In genomic region chr1:84709175-84709574, GRCh38 we compare ENCODE assay signal across 39 cellular contexts.
"Had no signal": no experiment of that assay in that cellular context is flagged by ENCODE, and none has a peak within 500 bp of the region (broad histone marks: within the 10 kb centered on the region; RNA-seq: fewer than 3 reads in every experiment).

No MANE protein-coding gene starts in this region.

- H3K9me3 ChIP-seq: adrenal gland, body of pancreas, breast epithelium had no signal

- ATAC-seq: activated CD8-positive, alpha-beta T cell treated with anti-CD3 and anti-CD28 coated beads for 36 hours; activated naive CD4-positive, alpha-beta T cell treated with anti-CD3 and anti-CD28 coated beads, Interleukin-2, amount 50 U/mL, for 72 hours; activated T-cell treated with anti-CD3 and anti-CD28 coated beads, Interleukin-2, amount 50 U/mL, for 4 hours; activated T-cell treated with anti-CD3 and anti-CD28 coated beads, Interleukin-2, amount 50 U/mL, for 72 hours; activated T-helper 17 cell treated with anti-CD3 and anti-CD28 coated beads, Interleukin-2, amount 50 U/mL, for 72 hours; body of pancreas; T-cell had no signal

- H3K9me3 Mint-ChIP-seq: activated B cell treated with CpG ODN at 0.5 μM for 24 hours; activated CD4-positive, alpha-beta memory T cell treated with anti-CD3 and anti-CD28 coated beads for 36 hours; activated CD4-positive, alpha-beta T cell treated with anti-CD3 and anti-CD28 coated beads, Interleukin-2, amount 10 ng/mL, durations not matched to agents 24 days and 14 days; activated CD8-positive, alpha-beta T cell treated with anti-CD3 and anti-CD28 coated beads for 36 hours; activated naive CD4-positive, alpha-beta T cell treated with anti-CD3 and anti-CD28 coated beads for 36 hours; activated naive CD8-positive, alpha-beta T cell treated with anti-CD3 and anti-CD28 coated beads for 36 hours; activated T-cell treated with anti-CD3 and anti-CD28 coated beads, Interleukin-2, amount 50 U/mL, for 4 hours; activated T-cell treated with anti-CD3 and anti-CD28 coated beads, Interleukin-2, amount 50 U/mL, for 72 hours; activated T-helper 1 cell treated with anti-CD3 and anti-CD28 coated beads, Interleukin-12 subunit alpha, Interleukin-12 subunit beta, Interleukin-2, Interleukin-4 antibody, amounts not matched to agents 30 ng/mL and 10 ng/mL and 1 ng/mL, durations not matched to agents 14 hours and 24 hours and 36 hours; activated T-helper 17 cell treated with anti-CD3 and anti-CD28 coated beads, Interleukin-2, amount 50 U/mL, for 72 hours; central memory CD8-positive, alpha-beta T cell; T-cell had no signal

- H3K36me3 Mint-ChIP-seq: activated CD4-positive, alpha-beta memory T cell treated with anti-CD3 and anti-CD28 coated beads for 36 hours; activated naive CD4-positive, alpha-beta T cell treated with anti-CD3 and anti-CD28 coated beads, Interleukin-2, amount 50 U/mL, for 72 hours; activated naive CD8-positive, alpha-beta T cell treated with anti-CD3 and anti-CD28 coated beads for 36 hours; T-cell had no signal

- H3K4me1 ChIP-seq: adrenal gland, body of pancreas, breast epithelium had no signal

- FAIRE-seq: astrocyte, TTC549 had no signal

- H3K4me3 ChIP-seq: adrenal gland, body of pancreas, breast epithelium, cardiac muscle cell had no signal

- H3K27me3 Mint-ChIP-seq: activated CD8-positive, alpha-beta T cell treated with anti-CD3 and anti-CD28 coated beads for 36 hours; activated naive CD8-positive, alpha-beta T cell treated with anti-CD3 and anti-CD28 coated beads for 36 hours; activated T-helper 17 cell treated with anti-CD3 and anti-CD28 coated beads, Interleukin-2, amount 50 U/mL, for 72 hours; central memory CD8-positive, alpha-beta T cell had no signal

- H3K4me3 Mint-ChIP-seq: activated B cell treated with CpG ODN at 0.5 μM for 24 hours; activated CD4-positive, alpha-beta memory T cell treated with anti-CD3 and anti-CD28 coated beads for 36 hours; activated CD4-positive, alpha-beta T cell treated with anti-CD3 and anti-CD28 coated beads, Interleukin-2, amount 10 ng/mL, durations not matched to agents 24 days and 14 days; activated CD8-positive, alpha-beta T cell treated with anti-CD3 and anti-CD28 coated beads for 36 hours; activated naive CD4-positive, alpha-beta T cell treated with anti-CD3 and anti-CD28 coated beads for 36 hours; activated naive CD8-positive, alpha-beta T cell treated with anti-CD3 and anti-CD28 coated beads for 36 hours; activated T-cell treated with anti-CD3 and anti-CD28 coated beads, Interleukin-2, amount 50 U/mL, for 4 hours; activated T-cell treated with anti-CD3 and anti-CD28 coated beads, Interleukin-2, amount 50 U/mL, for 72 hours; activated T-helper 1 cell treated with anti-CD3 and anti-CD28 coated beads, Interleukin-12 subunit alpha, Interleukin-12 subunit beta, Interleukin-2, Interleukin-4 antibody, amounts not matched to agents 30 ng/mL and 10 ng/mL and 1 ng/mL, durations not matched to agents 14 hours and 24 hours and 36 hours; activated T-helper 17 cell treated with anti-CD3 and anti-CD28 coated beads, Interleukin-2, amount 50 U/mL, for 72 hours; central memory CD8-positive, alpha-beta T cell; T-cell; T-helper 2 cell treated with Interferon-gamma antibody and Interleukin-4, amounts not matched to agents 5 μg/mL and 100 μg/mL, for 36 hours had no signal

- H3K27ac ChIP-seq: adrenal gland, body of pancreas, brain microvascular endothelial cell, breast epithelium, cardiac muscle cell, VCaP had no signal

- H3K36me3 ChIP-seq: adrenal gland, brain microvascular endothelial cell, breast epithelium, cardiac muscle cell had no signal

- H3K27me3 ChIP-seq: adrenal gland, body of pancreas, brain microvascular endothelial cell, breast epithelium, cardiac muscle cell had no signal

- H3K27ac Mint-ChIP-seq: activated B cell treated with CpG ODN at 0.5 μM for 24 hours; activated CD4-positive, alpha-beta memory T cell treated with anti-CD3 and anti-CD28 coated beads for 36 hours; activated CD4-positive, alpha-beta T cell treated with anti-CD3 and anti-CD28 coated beads, Interleukin-2, amount 10 ng/mL, durations not matched to agents 24 days and 14 days; activated CD8-positive, alpha-beta T cell treated with anti-CD3 and anti-CD28 coated beads for 36 hours; activated naive CD4-positive, alpha-beta T cell treated with anti-CD3 and anti-CD28 coated beads for 36 hours; activated naive CD4-positive, alpha-beta T cell treated with anti-CD3 and anti-CD28 coated beads, Interleukin-2, amount 50 U/mL, for 72 hours; activated naive CD8-positive, alpha-beta T cell treated with anti-CD3 and anti-CD28 coated beads for 36 hours; activated T-cell treated with anti-CD3 and anti-CD28 coated beads, Interleukin-2, amount 50 U/mL, for 72 hours; activated T-helper 1 cell treated with anti-CD3 and anti-CD28 coated beads, Interleukin-12 subunit alpha, Interleukin-12 subunit beta, Interleukin-2, Interleukin-4 antibody, amounts not matched to agents 30 ng/mL and 10 ng/mL and 1 ng/mL, durations not matched to agents 14 hours and 24 hours and 36 hours; activated T-helper 17 cell treated with anti-CD3 and anti-CD28 coated beads, Interleukin-2, amount 50 U/mL, for 72 hours; T-cell; T-helper 2 cell treated with Interferon-gamma antibody and Interleukin-4, amounts not matched to agents 5 μg/mL and 100 μg/mL, for 36 hours had no signal

- H3K4me1 Mint-ChIP-seq: activated B cell treated with CpG ODN at 0.5 μM for 24 hours; activated CD4-positive, alpha-beta T cell treated with anti-CD3 and anti-CD28 coated beads, Interleukin-2, amount 10 ng/mL, durations not matched to agents 24 days and 14 days; activated naive CD8-positive, alpha-beta T cell treated with anti-CD3 and anti-CD28 coated beads for 36 hours; activated T-helper 17 cell treated with anti-CD3 and anti-CD28 coated beads, Interleukin-2, amount 50 U/mL, for 72 hours; central memory CD8-positive, alpha-beta T cell; T-cell had no signal

- DNase-seq: activated B cell treated with CpG ODN at 0.5 μM for 24 hours; activated CD4-positive, alpha-beta memory T cell treated with anti-CD3 and anti-CD28 coated beads for 36 hours; activated CD4-positive, alpha-beta T cell treated with anti-CD3 and anti-CD28 coated beads for 4 hours; activated CD4-positive, alpha-beta T cell treated with anti-CD3 and anti-CD28 coated beads, Interleukin-2, amount 10 ng/mL, durations not matched to agents 24 days and 14 days; activated CD4-positive, alpha-beta T cell treated with anti-CD3 and anti-CD28 coated beads, Interleukin-2, amount 50 U/mL, for 1 hour; activated CD4-positive, alpha-beta T cell treated with anti-CD3 and anti-CD28 coated beads, Interleukin-2, amount 50 U/mL, for 4 hours; activated CD4-positive, CD25-positive, alpha-beta regulatory T cell treated with anti-CD3 and anti-CD28 coated beads, Interleukin-2, amount 50 U/mL, for 72 hours; activated CD8-positive, alpha-beta memory T cell treated with anti-CD3 and anti-CD28 coated beads, Interleukin-2, amount 50 U/mL, for 4 hours; activated CD8-positive, alpha-beta T cell treated with anti-CD3 and anti-CD28 coated beads for 36 hours; activated effector memory CD4-positive, alpha-beta T cell treated with anti-CD3 and anti-CD28 coated beads, Interleukin-2, amount 50 U/mL, for 16 hours; activated gamma-delta T cell treated with Interleukin-2 at 50 U/mL for 16 hours; activated naive CD4-positive, alpha-beta T cell; activated naive CD4-positive, alpha-beta T cell treated with anti-CD3 and anti-CD28 coated beads for 36 hours; activated naive CD4-positive, alpha-beta T cell treated with anti-CD3 and anti-CD28 coated beads, Interleukin-2, amount 50 U/mL, for 16 hours; activated naive CD8-positive, alpha-beta T cell treated with anti-CD3 and anti-CD28 coated beads for 36 hours; activated T-cell treated with anti-CD3 and anti-CD28 coated beads for 4 hours; activated T-cell treated with anti-CD3 and anti-CD28 coated beads, Interleukin-2, amount 50 U/mL, for 1 hour; activated T-cell treated with anti-CD3 and anti-CD28 coated beads, Interleukin-2, amount 50 U/mL, for 4 hours; activated T-cell treated with anti-CD3 and anti-CD28 coated beads, Interleukin-2, amount 50 U/mL, for 72 hours; adrenal gland; amniotic stem cell; aorta; body of pancreas; brain microvascular endothelial cell; caudate nucleus; cerebellar nuclear complex; T-cell; T-helper 2 cell; T-helper 9 cell had no signal
